Comparison of ENCODE assay signal across 7 cellular contexts in the genomic region with DNA sequence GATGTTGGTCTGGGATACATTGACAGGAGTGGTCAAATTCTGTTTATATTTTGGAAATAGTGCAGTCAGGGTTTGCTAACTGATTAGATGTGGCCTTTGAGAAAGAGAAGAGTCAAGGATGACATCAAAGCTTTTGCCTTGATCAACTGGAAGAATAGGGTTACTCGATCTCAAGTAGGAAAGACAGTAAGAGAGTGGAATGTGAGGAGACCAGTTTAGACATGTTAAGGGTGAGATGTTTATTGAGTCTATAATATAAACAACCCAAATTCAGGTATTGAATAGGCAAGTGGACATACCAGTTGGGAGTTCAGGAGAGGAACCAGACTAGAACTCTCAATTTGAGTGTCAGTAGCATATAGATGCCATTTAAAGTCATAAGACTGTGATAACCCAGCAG. TPM values are rescaled to one million over a fixed set of nuclear protein-coding genes. Genes with fewer than 3 reads are reported as not detected.
"Had no signal": no experiment of that assay in that cellular context is flagged by ENCODE, and none has a peak within 500 bp of the region (broad histone marks: within the 10 kb centered on the region; RNA-seq: fewer than 3 reads in every experiment).

No MANE protein-coding gene starts in this region.

- H3K4me3 Mint-ChIP-seq: H9 had no signal

- H3K9ac ChIP-seq: GM23248 had no signal

- H3K27ac ChIP-seq: GM23248 had no signal

- FAIRE-seq: HTR-8/SVneo had no signal

- H3K9me3 Mint-ChIP-seq: H9 had no signal

- H3K4me3 ChIP-seq: GM23248 had no signal

- H2AFZ ChIP-seq: GM23248 had no signal

- H3K27ac Mint-ChIP-seq: H9 had no signal

- DNase-seq: GM23248, GOT3, H9, HCEC 1CT, IMR-90 had no signal

- H3K4me1 Mint-ChIP-seq: H9 had no signal

RNA-seq across cellular contexts. Expression of a gene that starts 1.9 kb away (rescaled TPM):
- total RNA-seq: GM23248, H9, HT-29 had no signal
